20 cellular contexts compared by ENCODE assay signal in the genomic region with DNA sequence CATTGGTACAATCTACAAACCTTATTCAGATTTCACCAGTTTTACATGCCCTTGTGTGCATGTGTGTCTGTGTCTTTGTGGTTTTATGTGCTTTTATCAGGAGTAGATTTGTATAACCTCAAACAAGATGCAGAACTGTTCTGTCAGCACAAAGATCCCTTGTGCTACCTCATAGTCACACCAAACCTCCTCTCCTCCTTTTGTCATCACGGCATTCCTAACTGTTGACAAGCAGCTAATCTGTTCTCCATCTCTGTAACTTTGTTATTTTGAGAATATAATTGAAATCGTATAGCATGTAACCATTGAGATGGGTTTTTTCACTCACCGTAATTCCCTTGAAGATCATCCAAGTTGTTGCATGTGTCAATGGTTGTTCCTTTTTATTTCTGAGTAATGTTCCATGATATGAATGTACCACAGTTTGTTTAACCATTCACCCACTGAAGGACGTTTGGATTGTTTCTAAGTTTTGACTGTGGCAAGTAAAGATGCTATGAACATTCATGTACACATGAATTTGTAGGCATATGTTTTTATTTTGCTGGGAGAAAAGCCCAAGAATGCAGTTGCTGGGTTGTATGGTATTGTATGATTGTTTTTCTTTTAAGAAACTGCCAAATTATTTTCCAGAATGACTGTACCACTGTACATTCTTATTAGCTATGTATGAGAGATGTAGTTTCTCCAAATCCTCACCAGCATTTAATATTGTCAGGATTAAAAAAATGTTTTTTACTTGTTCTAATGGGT.
DNase-seq lines count a peak whose midpoint lies in the region; ATAC-seq and TF ChIP-seq lines count a peak whose summit lies in the region.
"Had no signal": no experiment of that assay in that cellular context is flagged by ENCODE, and none has a peak within 500 bp of the region (broad histone marks: within the 10 kb centered on the region; RNA-seq: fewer than 3 reads in every experiment).

No MANE protein-coding gene starts in this region.

- no peak for TF ChIP-seq CTCF in fibroblast of mammary gland (conservative IDR thresholded peaks at IDR 0.05; ENCODE audit: control insufficient read depth, insufficient read depth, low read depth, low read length)

- peaks cover 24% of the 10 kb centered on the region for H3K36me3 Mint-ChIP-seq in activated T-cell treated with anti-CD3 and anti-CD28 coated beads, Interleukin-2, amount 50 U/mL, for 24 hours (ENCODE audit: low read depth)
- peaks cover 30% of the 10 kb centered on the region for H3K36me3 Mint-ChIP-seq in T-cell

- peaks cover 2% of the 10 kb centered on the region for H3K4me1 Mint-ChIP-seq in activated T-cell treated with anti-CD3 and anti-CD28 coated beads, Interleukin-2, amount 50 U/mL, for 24 hours (ENCODE audit: low read depth)
- H3K4me1 Mint-ChIP-seq in T-cell, result no peaks in the 10 kb centered on the region
- H3K4me1 Mint-ChIP-seq: activated T-helper 17 cell treated with anti-CD3 and anti-CD28 coated beads, Interleukin-2, amount 50 U/mL, for 72 hours had no signal

- DNase-seq in activated T-cell treated with anti-CD3 and anti-CD28 coated beads, Interleukin-2, amount 50 U/mL, for 24 hours, result no peak
- DNase-seq in activated T-cell treated with anti-CD3 and anti-CD28 coated beads, Interleukin-2, amount 50 U/mL, for 48 hours, result no peak
- DNase-seq in T-cell (no peak), fibroblast of mammary gland (ENCODE audit: low read depth) (peak; percentile 22)
- DNase-seq in activated effector memory CD4-positive, alpha-beta T cell treated with Interleukin-2 at 50 U/mL for 16 hours, result no peak
- DNase-seq in stimulated activated CD4-positive, alpha-beta T cell treated with anti-CD3 and anti-CD28 coated beads, Interleukin-15, amount 100 ng/mL, for 24 hours, result no peak
- DNase-seq: activated CD4-positive, alpha-beta T cell treated with anti-CD3 and anti-CD28 coated beads for 48 hours; amniotic stem cell; COR-L47; heart left ventricle; lower lobe of right lung; NCI-H2171; NCI-H69 had no signal

- H3K4me3 ChIP-seq in fibroblast of mammary gland (ENCODE audit: control insufficient read depth, low read depth, low read length), result no peak overlapping the region
- H3K4me3 ChIP-seq: heart left ventricle, lower lobe of right lung had no signal

- H3K27ac Mint-ChIP-seq in activated T-cell treated with anti-CD3 and anti-CD28 coated beads, Interleukin-2, amount 50 U/mL, for 24 hours, result peak overlapping the region; percentile 44
- H3K27ac Mint-ChIP-seq in T-cell, result peak overlapping the region; percentile 58 to 76
- H3K27ac Mint-ChIP-seq: activated T-helper 17 cell treated with anti-CD3 and anti-CD28 coated beads, Interleukin-2, amount 50 U/mL, for 72 hours; IgD-negative memory B cell; type B pancreatic cell had no signal

- no peak overlapping the region for H3K4me3 Mint-ChIP-seq in activated T-cell treated with anti-CD3 and anti-CD28 coated beads, Interleukin-2, amount 50 U/mL, for 24 hours
- H3K4me3 Mint-ChIP-seq in T-cell, result no peak overlapping the region
- H3K4me3 Mint-ChIP-seq: activated T-helper 17 cell treated with anti-CD3 and anti-CD28 coated beads, Interleukin-2, amount 50 U/mL, for 72 hours; central memory CD8-positive, alpha-beta T cell; IgD-negative memory B cell; type B pancreatic cell had no signal

- ATAC-seq in T-cell (replicated peaks in 1 of 4) (no peak), HG03097 (IDR thresholded peaks at IDR 0.05; ENCODE audit: low FRiP score, unreplicated experiment) (no peak), HG03139 (IDR thresholded peaks at IDR 0.05; ENCODE audit: unreplicated experiment) (no peak)
- ATAC-seq: activated T-helper 17 cell treated with anti-CD3 and anti-CD28 coated beads, Interleukin-2, amount 50 U/mL, for 72 hours; heart left ventricle; lower lobe of right lung; Right ventricle myocardium inferior had no signal

- CTCF ChIA-PET in T-cell (lab: Charles Lee), result no interaction called here

- H3K27me3 Mint-ChIP-seq in activated T-cell treated with anti-CD3 and anti-CD28 coated beads, Interleukin-2, amount 50 U/mL, for 24 hours, result no peaks in the 10 kb centered on the region
- H3K27me3 Mint-ChIP-seq in T-cell, result no peaks in the 10 kb centered on the region
- H3K27me3 Mint-ChIP-seq: activated T-helper 17 cell treated with anti-CD3 and anti-CD28 coated beads, Interleukin-2, amount 50 U/mL, for 72 hours; central memory CD8-positive, alpha-beta T cell; IgD-negative memory B cell; type B pancreatic cell had no signal

- H3K9me3 Mint-ChIP-seq in activated T-cell treated with anti-CD3 and anti-CD28 coated beads, Interleukin-2, amount 50 U/mL, for 24 hours, result no peaks in the 10 kb centered on the region
- no peaks in the 10 kb centered on the region for H3K9me3 Mint-ChIP-seq in T-cell
- H3K9me3 Mint-ChIP-seq: central memory CD8-positive, alpha-beta T cell had no signal

- POLR2A ChIA-PET in T-cell (lab: Charles Lee), result no interaction called here
